In the genomic region with DNA sequence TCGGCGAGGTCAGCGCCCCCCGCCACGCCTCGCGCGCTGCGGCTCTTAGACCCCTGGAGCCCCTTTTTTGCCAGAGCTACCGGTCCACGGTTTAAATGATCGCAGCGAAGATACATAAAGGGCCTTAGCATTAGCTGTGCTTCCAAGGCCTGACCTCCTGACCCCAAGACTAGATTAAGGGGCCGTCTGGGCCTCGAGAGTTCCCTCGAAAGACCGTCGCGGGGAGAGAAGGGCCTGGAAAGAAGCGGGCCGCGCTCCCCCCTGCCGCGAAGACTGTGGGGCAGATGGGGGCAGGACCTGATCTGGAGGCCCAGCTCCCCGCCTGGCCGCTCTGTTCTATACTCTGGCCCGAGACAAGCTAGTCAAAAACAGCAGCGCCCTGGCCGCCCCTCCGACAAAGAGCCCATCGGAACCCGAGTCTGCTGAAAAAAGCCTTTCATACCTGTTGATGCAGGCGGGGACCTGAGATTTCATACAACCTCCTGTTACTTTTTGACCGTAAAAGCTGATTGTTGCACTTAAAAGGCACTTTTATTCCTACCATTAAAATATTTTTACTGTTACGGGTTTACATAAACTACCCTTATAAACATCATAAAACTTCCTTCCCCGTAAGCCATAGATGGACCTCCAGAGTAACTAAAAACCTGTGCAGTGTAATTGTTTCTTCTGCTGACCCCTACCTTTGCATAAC, we compare ENCODE assay signal across 10 cellular contexts.
A peak's percentile ranks its signal among the peaks of the same experiment; 100 is the strongest.
DNase-seq lines count a peak whose midpoint lies in the region; ATAC-seq and TF ChIP-seq lines count a peak whose summit lies in the region.
"Had no signal": no experiment of that assay in that cellular context is flagged by ENCODE, and none has a peak within 500 bp of the region (broad histone marks: within the 10 kb centered on the region; RNA-seq: fewer than 3 reads in every experiment).

No MANE protein-coding gene starts in this region.

- H3K27ac Mint-ChIP-seq in activated T-cell treated with anti-CD3 and anti-CD28 coated beads, Interleukin-2, amount 50 U/mL, for 24 hours: no peak overlapping the region
- peak overlapping the region; percentile 6 to 73 (median 57) for H3K27ac Mint-ChIP-seq in brain
- H3K27ac Mint-ChIP-seq in memory B cell: no peak overlapping the region

- H3K36me3 ChIP-seq in testis (ENCODE audit: low read depth, missing control alignments): no peaks in the 10 kb centered on the region

- no peaks in the 10 kb centered on the region for H3K27me3 Mint-ChIP-seq in activated T-cell treated with anti-CD3 and anti-CD28 coated beads, Interleukin-2, amount 50 U/mL, for 24 hours
- H3K27me3 Mint-ChIP-seq in brain (peaks cover 15% of the 10 kb centered on the region), memory B cell (no peaks in the 10 kb centered on the region)

- H3K9me3 ChIP-seq in testis: no peaks in the 10 kb centered on the region
- H3K9me3 ChIP-seq: neutrophil had no signal

- TF ChIP-seq POLR2A in testis (IDR thresholded peaks at IDR 0.05) (no peak), lower leg skin (IDR thresholded peaks at IDR 0.05) (no peak)

- peak overlapping the region; percentile 53 to 54 for H3K4me3 ChIP-seq in testis
- H3K4me3 ChIP-seq in lower leg skin (ENCODE audit: low read depth, poor library complexity, severe bottlenecking): no peak overlapping the region

- H3K9me3 Mint-ChIP-seq in activated T-cell treated with anti-CD3 and anti-CD28 coated beads, Interleukin-2, amount 50 U/mL, for 24 hours: no peaks in the 10 kb centered on the region
- peaks cover 0 to 2% (median 0%) of the 10 kb centered on the region in 5 experiments for H3K9me3 Mint-ChIP-seq in brain
- no peaks in the 10 kb centered on the region for H3K9me3 Mint-ChIP-seq in memory B cell

- H3K27ac ChIP-seq in testis: peak overlapping the region in 1 of 2 donors; percentile 47
- H3K27ac ChIP-seq: neutrophil had no signal

- no peaks in the 10 kb centered on the region for H3K27me3 ChIP-seq in testis

- intact Hi-C loops in testis (cut with DNase I; ENCODE audit: low total_unique reads) (no loop called here), lower leg skin (cut with DNase I; ENCODE audit: low total_unique reads) (no loop called here)

- H3K4me1 Mint-ChIP-seq in activated T-cell treated with anti-CD3 and anti-CD28 coated beads, Interleukin-2, amount 50 U/mL, for 24 hours (ENCODE audit: low read depth): peaks cover 67% of the 10 kb centered on the region
- H3K4me1 Mint-ChIP-seq in brain: peaks cover 51% of the 10 kb centered on the region
- H3K4me1 Mint-ChIP-seq in memory B cell: peaks cover 29% of the 10 kb centered on the region

- peaks cover 3% of the 10 kb centered on the region for H3K4me1 ChIP-seq in testis

- H3K36me3 Mint-ChIP-seq in activated T-cell treated with anti-CD3 and anti-CD28 coated beads, Interleukin-2, amount 50 U/mL, for 24 hours (ENCODE audit: low read depth): peaks cover 19% of the 10 kb centered on the region
- no peaks in the 10 kb centered on the region for H3K36me3 Mint-ChIP-seq in brain
- peaks cover 2% of the 10 kb centered on the region for H3K36me3 Mint-ChIP-seq in memory B cell

- WGBS in testis, 2 donors: 71 to 87% methylated on average over 30 to 35 of the region's 36 CpGs
- 91 to 94% methylated on average over 36 of the region's 36 CpGs for WGBS in lower leg skin, 2 donors

- TF ChIP-seq CTCF in brain (conservative IDR thresholded peaks at IDR 0.05) (no peak), testis (IDR thresholded peaks at IDR 0.05) (no peak), lower leg skin (IDR thresholded peaks at IDR 0.05) (no peak)

- DNase-seq in activated T-cell treated with anti-CD3 and anti-CD28 coated beads, Interleukin-2, amount 50 U/mL, for 24 hours: no peak
- DNase-seq in activated T-cell treated with anti-CD3 and anti-CD28 coated beads for 4 hours: no peak
- no peak for DNase-seq in memory B cell (ENCODE audit: low spot score in 2 of 2)
- peak; percentile 22 for DNase-seq in testis
- DNase-seq in lower leg skin (ENCODE audit: low spot score in 2 of 2): no peak
- DNase-seq in globus pallidus (ENCODE audit: low spot score): no peak
- DNase-seq: NCI-H187 treated with DMSO at 0.1 percent for 48 hours had no signal

- no peak for ATAC-seq in memory B cell (ENCODE audit: low read depth)
- ATAC-seq in HG03354 (IDR thresholded peaks at IDR 0.05; ENCODE audit: poor library complexity, severe bottlenecking, unreplicated experiment): no peak

- peak overlapping the region; percentile 44 for H3K4me3 Mint-ChIP-seq in activated T-cell treated with anti-CD3 and anti-CD28 coated beads, Interleukin-2, amount 50 U/mL, for 24 hours
- H3K4me3 Mint-ChIP-seq in brain: peak overlapping the region; percentile 42 to 75 (median 68)
- peak overlapping the region; percentile 60 for H3K4me3 Mint-ChIP-seq in memory B cell

Comparison
In these comparisons a context has a peak if more than half of its experiments do, and no peak if none do; other contexts are left out.
1. H3K27ac Mint-ChIP-seq: peak in brain (5 of 5); none in activated T-cell treated with anti-CD3 and anti-CD28 coated beads, Interleukin-2, amount 50 U/mL, for 24 hours (single experiment) and memory B cell (single experiment).
2. Peak in every context shown above with its lines, with median percentiles within 50 percentile points of each other: H3K4me3 Mint-ChIP-seq.